Comparison of ENCODE assay signal across 17 cellular contexts in the genomic region with DNA sequence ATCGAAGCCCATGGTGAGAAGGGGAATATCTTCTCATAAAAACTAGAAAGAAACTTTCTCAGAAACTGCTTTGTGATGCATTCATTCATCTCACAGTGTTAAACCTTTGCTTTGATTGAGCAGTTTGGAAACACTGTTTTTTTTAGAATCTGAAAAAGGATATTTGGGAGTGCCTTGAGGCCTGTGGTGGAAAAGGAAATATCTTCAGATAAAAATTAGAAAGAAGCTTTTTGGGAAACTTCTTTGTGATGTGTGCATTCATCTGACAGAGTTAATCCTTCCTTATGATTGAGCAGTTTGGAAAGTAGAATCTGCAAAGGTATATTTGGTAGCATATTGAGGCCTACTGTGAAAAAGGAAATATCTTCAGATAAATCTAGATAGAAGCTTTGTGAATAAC.
"Had no signal": no experiment of that assay in that cellular context is flagged by ENCODE, and none has a peak within 500 bp of the region (broad histone marks: within the 10 kb centered on the region; RNA-seq: fewer than 3 reads in every experiment).

No MANE protein-coding gene starts in this region.

- H3K9me3 ChIP-seq: thyroid gland had no signal

- H3K27ac ChIP-seq: stomach, suprapubic skin, testis, thoracic aorta, thyroid gland, tibial artery, tibial nerve, transverse colon, upper lobe of left lung, upper lobe of right lung, uterus, vagina had no signal

- ATAC-seq: stimulated activated effector memory CD8-positive, alpha-beta T cell treated with anti-CD3 and anti-CD28 coated beads, Interleukin-12 subunit alpha, Interleukin-12 subunit beta, amount 100 ng/mL, for 72 hours; stimulated activated memory B cell treated with anti-CD40 and anti-IgM and Interleukin-4, amounts not matched to agents 10 μg/mL and 1 μg/mL and 100 μg/mL, for 72 hours; stimulated activated naive B cell treated with anti-CD40 and anti-IgM and Interleukin-4, amounts not matched to agents 10 μg/mL and 1 μg/mL and 100 μg/mL, for 72 hours; stimulated activated naive CD8-positive, alpha-beta T cell treated with anti-CD3 and anti-CD28 coated beads, Interleukin-15, amount 100 ng/mL, for 72 hours; stimulated activated naive CD8-positive, alpha-beta T cell treated with anti-CD3 and anti-CD28 coated beads, Interleukin-15, Interleukin-2, amounts not matched to agents 100 U/mL and 50 U/mL, for 24 hours; upper lobe of right lung had no signal

- H3K4me3 ChIP-seq: stomach, suprapubic skin, testis, thoracic aorta, thyroid gland, tibial artery, tibial nerve, transverse colon, upper lobe of left lung, upper lobe of right lung, uterus, vagina had no signal

- H3K4me1 ChIP-seq: stomach, suprapubic skin, testis, thyroid gland, tibial artery, tibial nerve, transverse colon, upper lobe of left lung, upper lobe of right lung, uterus, vagina had no signal

- H3K36me3 ChIP-seq: stomach, suprapubic skin, thoracic aorta, thyroid gland, tibial artery, tibial nerve, transverse colon, upper lobe of left lung, upper lobe of right lung, uterus, vagina had no signal
